12 cellular contexts compared by ENCODE assay signal in genomic region chr3:16266714-16267113, GRCh38. TPM values are rescaled to one million over a fixed set of nuclear protein-coding genes. Genes with fewer than 3 reads are reported as not detected.
DNase-seq lines count a peak whose midpoint lies in the region; ATAC-seq and TF ChIP-seq lines count a peak whose summit lies in the region.
"Had no signal": no experiment of that assay in that cellular context is flagged by ENCODE, and none has a peak within 500 bp of the region (broad histone marks: within the 10 kb centered on the region; RNA-seq: fewer than 3 reads in every experiment).

No MANE protein-coding gene starts in this region.

- ATAC-seq in psoas muscle (no peak), mucosa of descending colon (no peak)

- DNase-seq in T-helper 2 cell treated with Interferon-gamma antibody and Interleukin-4, amounts not matched to agents 5 μg/mL and 100 μg/mL, for 36 hours (ENCODE audit: low spot score): no peak
- DNase-seq in T-helper 2 cell (no peak), Peyer's patch (no peak), epithelial cell of prostate (ENCODE audit: low read depth, low spot score) (no peak), psoas muscle (no peak), lower leg skin (ENCODE audit: low spot score in 2 of 2) (no peak), mucosa of descending colon (no peak), BE2C (no peak)
- DNase-seq: EL, MG63, NCI-H526, substantia nigra had no signal

- WGBS in psoas muscle, 3 donors: 54 to 76% (median 60%) methylated on average over 3 of the region's 3 CpGs
- WGBS in lower leg skin, 2 donors: 57 to 58% methylated on average over 3 of the region's 3 CpGs

- H3K36me3 ChIP-seq in Peyer's patch (peaks cover 0 to 25% (median 0%) of the 10 kb centered on the region in 3 donors), psoas muscle (ENCODE audit: insufficient read depth in 1 of 2, low read depth in 1 of 2) (peaks cover 9 to 34% of the 10 kb centered on the region in 2 donors), mucosa of descending colon (ENCODE audit: low read depth) (no peaks in the 10 kb centered on the region), BE2C (no peaks in the 10 kb centered on the region)
- H3K36me3 ChIP-seq: MG63 had no signal

- H3K27me3 Mint-ChIP-seq in T-helper 2 cell treated with Interferon-gamma antibody and Interleukin-4, amounts not matched to agents 5 μg/mL and 100 μg/mL, for 36 hours (ENCODE audit: low read depth): no peaks in the 10 kb centered on the region

- H3K27ac ChIP-seq in Peyer's patch (peak overlapping the region in 3 of 4 donors; percentile 9 to 54 (median 35)), epithelial cell of prostate (peak overlapping the region; percentile 64), psoas muscle (peak overlapping the region; percentile 89)

- no peak overlapping the region for H3K27ac Mint-ChIP-seq in T-helper 2 cell treated with Interferon-gamma antibody and Interleukin-4, amounts not matched to agents 5 μg/mL and 100 μg/mL, for 36 hours

- H3K4me1 ChIP-seq in Peyer's patch: peaks cover 0 to 35% (median 0%) of the 10 kb centered on the region in 4 donors
- peaks cover 52% of the 10 kb centered on the region for H3K4me1 ChIP-seq in psoas muscle
- H3K4me1 ChIP-seq in mucosa of descending colon (ENCODE audit: low read depth): peaks cover 21% of the 10 kb centered on the region
- H3K4me1 ChIP-seq in BE2C: no peaks in the 10 kb centered on the region

- peaks cover 8% of the 10 kb centered on the region for H3K36me3 Mint-ChIP-seq in T-helper 2 cell treated with Interferon-gamma antibody and Interleukin-4, amounts not matched to agents 5 μg/mL and 100 μg/mL, for 36 hours (ENCODE audit: low read depth)

- H3K9me3 Mint-ChIP-seq in T-helper 2 cell treated with Interferon-gamma antibody and Interleukin-4, amounts not matched to agents 5 μg/mL and 100 μg/mL, for 36 hours: no peaks in the 10 kb centered on the region

- intact Hi-C loops in psoas muscle (cut with DNase I) (loop anchor here in 1 of 2 donors (5.0 kb wide), 1 partner anchor 286 kb away; no protein-coding TSS in a partner anchor), lower leg skin (cut with DNase I; ENCODE audit: low total_unique reads) (no loop called here), mucosa of descending colon (cut with DNase I, micrococcal nuclease) (no loop called here)

- H3K9me3 ChIP-seq in Peyer's patch (no peaks in the 10 kb centered on the region), psoas muscle (no peaks in the 10 kb centered on the region), mucosa of descending colon (no peaks in the 10 kb centered on the region), BE2C (no peaks in the 10 kb centered on the region)
- H3K9me3 ChIP-seq: MG63 had no signal

- H3K4me1 Mint-ChIP-seq in T-helper 2 cell treated with Interferon-gamma antibody and Interleukin-4, amounts not matched to agents 5 μg/mL and 100 μg/mL, for 36 hours (ENCODE audit: low read depth): peaks cover 22% of the 10 kb centered on the region

- no peaks in the 10 kb centered on the region for H3K27me3 ChIP-seq in Peyer's patch
- H3K27me3 ChIP-seq in psoas muscle (ENCODE audit: insufficient read depth in 3 of 3, low read length in 2 of 3): no peaks in the 10 kb centered on the region
- H3K27me3 ChIP-seq in BE2C: no peaks in the 10 kb centered on the region
- H3K27me3 ChIP-seq: MG63 had no signal

- TF ChIP-seq CTCF in Peyer's patch (IDR thresholded peaks at IDR 0.05) (no peak), psoas muscle (IDR thresholded peaks at IDR 0.05) (no peak), lower leg skin (IDR thresholded peaks at IDR 0.05) (no peak), mucosa of descending colon (IDR thresholded peaks at IDR 0.05) (no peak), BE2C (IDR thresholded peaks at IDR 0.05; ENCODE audit: low read depth, low read length) (no peak)

- H3K4me3 ChIP-seq in Peyer's patch (peak overlapping the region in 2 of 4 donors; percentile 63 to 92), psoas muscle (peak overlapping the region; percentile 74), lower leg skin (ENCODE audit: low read depth, poor library complexity, severe bottlenecking) (no peak overlapping the region), mucosa of descending colon (no peak overlapping the region), BE2C (ENCODE audit: low read depth, low read length) (no peak overlapping the region)

- peak overlapping the region; percentile 54 for H3K4me3 Mint-ChIP-seq in T-helper 2 cell treated with Interferon-gamma antibody and Interleukin-4, amounts not matched to agents 5 μg/mL and 100 μg/mL, for 36 hours

- TF ChIP-seq POLR2A in Peyer's patch (IDR thresholded peaks at IDR 0.05) (no peak), lower leg skin (IDR thresholded peaks at IDR 0.05) (no peak)

RNA-seq across cellular contexts. Expression of gene OXNAD1, which starts 1.7 kb away (rescaled TPM):
- total RNA-seq in Peyer's patch: 10 to 100 TPM; 44.5 to 45.8 (median 45.2) TPM
- 10 to 100 TPM in 2 of 4 donors, 1 to 10 TPM in 2; 5.4 to 15.5 (median 9.0) TPM for total RNA-seq in psoas muscle
- polyA plus RNA-seq in psoas muscle: 10 to 100 TPM in 2 of 3 donors, 1 to 10 TPM in 1; 8.2 to 24.4 (median 11.9) TPM
- 10 to 100 TPM in 2 of 4 donors, 1 to 10 TPM in 2; 7.6 to 12.7 (median 10.4) TPM for total RNA-seq in lower leg skin
- total RNA-seq in mucosa of descending colon: 10 to 100 TPM; 21.5 to 35.2 (median 28.4) TPM
- polyA plus RNA-seq in BE2C (2012; ENCODE audit: insufficient read depth, insufficient read length, low read depth): 7.4 TPM

RNA-seq across cellular contexts. Expression of gene DPH3, which starts 2.0 kb away (rescaled TPM):
- total RNA-seq in Peyer's patch (10 to 100 TPM; 17.8 to 33.8 (median 24.3) TPM), psoas muscle (10 to 100 TPM; 23.5 to 53.3 (median 43.3) TPM), lower leg skin (1 to 10 TPM; 4.6 to 8.1 (median 5.7) TPM), mucosa of descending colon (10 to 100 TPM; 20.0 to 26.4 (median 21.0) TPM)
- 100 to 1,000 TPM in 1 of 3 donors, 10 to 100 TPM in 2; 33.4 to 108 (median 76.9) TPM for polyA plus RNA-seq in psoas muscle
- 21.5 TPM for polyA plus RNA-seq in BE2C (2012; ENCODE audit: insufficient read depth, insufficient read length, low read depth)

Comparison
In these comparisons a context has a peak if more than half of its experiments do, and no peak if none do; other contexts are left out.
1. H3K27ac ChIP-seq: peak in every context shown above with its lines; median percentile 89 in psoas muscle; 64 in epithelial cell of prostate; 35 in Peyer's patch.